Comparison of ENCODE assay signal across 2 cellular contexts in the genomic region with DNA sequence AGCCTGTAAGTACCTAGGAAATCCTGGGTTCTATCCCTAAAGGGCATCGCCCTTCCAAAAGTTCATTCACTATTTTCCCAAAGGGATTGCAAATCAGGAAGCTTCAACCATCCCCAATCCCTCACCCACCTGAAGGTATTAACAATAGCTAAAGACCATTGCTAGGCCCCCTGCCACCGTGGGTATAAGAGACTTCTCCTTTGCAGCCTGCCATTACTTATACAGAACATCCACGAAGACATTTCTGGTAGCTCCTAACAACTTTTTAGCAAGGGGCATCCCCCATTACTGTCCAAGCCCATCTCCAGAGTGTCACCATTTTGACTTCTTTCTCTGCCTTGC.
TF ChIP-seq lines count a peak whose summit lies in the region.

No MANE protein-coding gene starts in this region.

TF ChIP-seq in SK-N-SH, 30 proteins besides CTCF, POLR2A, EP300 and RAD21 (continued from another document):
- TF ChIP-seq, protein P1, sequence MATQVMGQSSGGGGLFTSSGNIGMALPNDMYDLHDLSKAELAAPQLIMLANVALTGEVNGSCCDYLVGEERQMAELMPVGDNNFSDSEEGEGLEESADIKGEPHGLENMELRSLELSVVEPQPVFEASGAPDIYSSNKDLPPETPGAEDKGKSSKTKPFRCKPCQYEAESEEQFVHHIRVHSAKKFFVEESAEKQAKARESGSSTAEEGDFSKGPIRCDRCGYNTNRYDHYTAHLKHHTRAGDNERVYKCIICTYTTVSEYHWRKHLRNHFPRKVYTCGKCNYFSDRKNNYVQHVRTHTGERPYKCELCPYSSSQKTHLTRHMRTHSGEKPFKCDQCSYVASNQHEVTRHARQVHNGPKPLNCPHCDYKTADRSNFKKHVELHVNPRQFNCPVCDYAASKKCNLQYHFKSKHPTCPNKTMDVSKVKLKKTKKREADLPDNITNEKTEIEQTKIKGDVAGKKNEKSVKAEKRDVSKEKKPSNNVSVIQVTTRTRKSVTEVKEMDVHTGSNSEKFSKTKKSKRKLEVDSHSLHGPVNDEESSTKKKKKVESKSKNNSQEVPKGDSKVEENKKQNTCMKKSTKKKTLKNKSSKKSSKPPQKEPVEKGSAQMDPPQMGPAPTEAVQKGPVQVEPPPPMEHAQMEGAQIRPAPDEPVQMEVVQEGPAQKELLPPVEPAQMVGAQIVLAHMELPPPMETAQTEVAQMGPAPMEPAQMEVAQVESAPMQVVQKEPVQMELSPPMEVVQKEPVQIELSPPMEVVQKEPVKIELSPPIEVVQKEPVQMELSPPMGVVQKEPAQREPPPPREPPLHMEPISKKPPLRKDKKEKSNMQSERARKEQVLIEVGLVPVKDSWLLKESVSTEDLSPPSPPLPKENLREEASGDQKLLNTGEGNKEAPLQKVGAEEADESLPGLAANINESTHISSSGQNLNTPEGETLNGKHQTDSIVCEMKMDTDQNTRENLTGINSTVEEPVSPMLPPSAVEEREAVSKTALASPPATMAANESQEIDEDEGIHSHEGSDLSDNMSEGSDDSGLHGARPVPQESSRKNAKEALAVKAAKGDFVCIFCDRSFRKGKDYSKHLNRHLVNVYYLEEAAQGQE (IDR thresholded peaks at IDR 0.05; ENCODE audit: low read depth, low read length), result no peak
- TF ChIP-seq POLR2AphosphoS5 (IDR thresholded peaks at IDR 0.05; ENCODE audit: low read depth, low read length) (no peak; the same call in 1 of the 2 replicates), RCOR1 (IDR thresholded peaks at IDR 0.05; ENCODE audit: low read length) (no peak), ELF1 (IDR thresholded peaks at IDR 0.05) (no peak), TCF12 (IDR thresholded peaks at IDR 0.05) (no peak), FOXM1 (IDR thresholded peaks at IDR 0.05; ENCODE audit: low read depth) (no peak), MXI1 (IDR thresholded peaks at IDR 0.05; ENCODE audit: low read depth, low read length) (no peak)
- TF ChIP-seq, protein P2, sequence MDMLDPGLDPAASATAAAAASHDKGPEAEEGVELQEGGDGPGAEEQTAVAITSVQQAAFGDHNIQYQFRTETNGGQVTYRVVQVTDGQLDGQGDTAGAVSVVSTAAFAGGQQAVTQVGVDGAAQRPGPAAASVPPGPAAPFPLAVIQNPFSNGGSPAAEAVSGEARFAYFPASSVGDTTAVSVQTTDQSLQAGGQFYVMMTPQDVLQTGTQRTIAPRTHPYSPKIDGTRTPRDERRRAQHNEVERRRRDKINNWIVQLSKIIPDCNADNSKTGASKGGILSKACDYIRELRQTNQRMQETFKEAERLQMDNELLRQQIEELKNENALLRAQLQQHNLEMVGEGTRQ (IDR thresholded peaks at IDR 0.05; ENCODE audit: borderline replicate concordance, low read depth, low read length), result no peak
TF ChIP-seq in SK-N-SH: peak in this region for 0.

TF ChIP-seq in SK-N-SH treated with all-trans-retinoic acid at 6 μM for 48 hours, 23 proteins besides CTCF, POLR2A, EP300 and RAD21 (continued from another document):
- TF ChIP-seq RARB (CRISPR knock-in tag; IDR thresholded peaks at IDR 0.05), result no peak
